ENCODE assay signal across 1 cellular context in genomic region chr2:241818229-241818942, GRCh38.
TF ChIP-seq lines count a peak whose summit lies in the region.

No MANE protein-coding gene starts in this region.

TF ChIP-seq in HepG2, 621 proteins besides CTCF, POLR2A, EP300 and RAD21 (continued from another document and continues in another):
- TF ChIP-seq ZNF484 (CRISPR knock-in tag; IDR thresholded peaks at IDR 0.05; ENCODE audit: borderline replicate concordance, low read depth) (no peak), SP2 (CRISPR knock-in tag; IDR thresholded peaks at IDR 0.05) (no peak), ZNF709 (CRISPR knock-in tag; IDR thresholded peaks at IDR 0.05) (no peak), ZFP62 (CRISPR knock-in tag; IDR thresholded peaks at IDR 0.05) (no peak), ZNF326 (CRISPR knock-in tag; IDR thresholded peaks at IDR 0.05; ENCODE audit: borderline replicate concordance) (peak; percentile 69; the same call in 1 of the 2 replicates), MED8 (CRISPR knock-in tag; IDR thresholded peaks at IDR 0.05; ENCODE audit: insufficient replicate concordance) (no peak), KDM2A (CRISPR knock-in tag; IDR thresholded peaks at IDR 0.05; ENCODE audit: borderline replicate concordance, low read depth) (no peak), PBX3 (CRISPR knock-in tag; IDR thresholded peaks at IDR 0.05; ENCODE audit: borderline replicate concordance) (no peak), ZBTB7B (CRISPR knock-in tag; IDR thresholded peaks at IDR 0.05) (peak; percentile 89), HHEX (CRISPR knock-in tag; IDR thresholded peaks at IDR 0.05) (no peak), MBD4 (IDR thresholded peaks at IDR 0.05; ENCODE audit: borderline replicate concordance, low read length) (no peak), MTF1 (CRISPR knock-in tag; IDR thresholded peaks at IDR 0.05) (no peak), RBM22 (optimal IDR thresholded peaks at IDR 0.05; ENCODE audit: low read length) (no peak), TFE3 (CRISPR knock-in tag; IDR thresholded peaks at IDR 0.05) (no peak), U2AF1 (optimal IDR thresholded peaks at IDR 0.05; ENCODE audit: low read depth, low read length) (no peak), AHDC1 (CRISPR knock-in tag; IDR thresholded peaks at IDR 0.05; ENCODE audit: borderline replicate concordance) (no peak), TBP (CRISPR knock-in tag; IDR thresholded peaks at IDR 0.05) (no peak), ZNF766 (CRISPR knock-in tag; IDR thresholded peaks at IDR 0.05; ENCODE audit: borderline replicate concordance) (peak; percentile 42; the same call in 1 of the 2 replicates), GATA4 (IDR thresholded peaks at IDR 0.05; ENCODE audit: borderline replicate concordance, low read depth) (no peak), ZNF616 (CRISPR knock-in tag; IDR thresholded peaks at IDR 0.05; ENCODE audit: low read depth) (no peak), E2F1 (CRISPR knock-in tag; IDR thresholded peaks at IDR 0.05) (no peak), ZNF292 (CRISPR knock-in tag; IDR thresholded peaks at IDR 0.05; ENCODE audit: borderline replicate concordance, low read depth) (no peak), KIAA2018 (CRISPR knock-in tag; IDR thresholded peaks at IDR 0.05; ENCODE audit: borderline replicate concordance) (no peak), RFXAP (CRISPR knock-in tag; IDR thresholded peaks at IDR 0.05; ENCODE audit: borderline replicate concordance) (no peak), ZZZ3 (CRISPR knock-in tag; IDR thresholded peaks at IDR 0.05; ENCODE audit: borderline replicate concordance) (no peak), ZNF768 (CRISPR knock-in tag; IDR thresholded peaks at IDR 0.05) (0 out of 2 replicates have a peak, but pooled peaks have one; percentile 27), SNRNP70 (IDR thresholded peaks at IDR 0.05; ENCODE audit: low read depth, low read length) (no peak), AGO1 (IDR thresholded peaks at IDR 0.05; ENCODE audit: low read depth, low read length, poor library complexity, severe bottlenecking) (peak; percentile 97), IRF2 (CRISPR knock-in tag; IDR thresholded peaks at IDR 0.05) (no peak), ZBTB1 (CRISPR knock-in tag; IDR thresholded peaks at IDR 0.05; ENCODE audit: borderline replicate concordance) (no peak; the same call in 1 of the 2 replicates), MAF1 (CRISPR knock-in tag; IDR thresholded peaks at IDR 0.05; ENCODE audit: borderline replicate concordance) (no peak), TBL1XR1 (IDR thresholded peaks at IDR 0.05; ENCODE audit: borderline replicate concordance, low read length, partially characterized antibody) (peak; percentile 61), HNRNPL (IDR thresholded peaks at IDR 0.05; ENCODE audit: low read depth, low read length) (peak; percentile 76; the same call in 1 of the 2 replicates), THAP11 (CRISPR knock-in tag; IDR thresholded peaks at IDR 0.05) (no peak), KLF13 (CRISPR knock-in tag; IDR thresholded peaks at IDR 0.05) (0 out of 2 replicates have a peak, but pooled peaks have one; percentile 40), ZBTB14 (CRISPR knock-in tag; IDR thresholded peaks at IDR 0.05) (no peak), GMEB1 (CRISPR knock-in tag; IDR thresholded peaks at IDR 0.05; ENCODE audit: borderline replicate concordance) (no peak), SAFB2 (CRISPR knock-in tag; IDR thresholded peaks at IDR 0.05; ENCODE audit: borderline replicate concordance, low read depth) (no peak; the same call in 1 of the 2 replicates), DBP (CRISPR knock-in tag; IDR thresholded peaks at IDR 0.05; ENCODE audit: not compliant biosample characterization) (peak; percentile 32), HNRNPLL (IDR thresholded peaks at IDR 0.05; ENCODE audit: low read depth, low read length, poor library complexity, severe bottlenecking) (peak; percentile 10)
